9 cellular contexts compared by ENCODE assay signal in genomic region chr5:147464211-147464610, GRCh38. TPM values are rescaled to one million over a fixed set of nuclear protein-coding genes. Genes with fewer than 3 reads are reported as not detected.
DNase-seq lines count a peak whose midpoint lies in the region; ATAC-seq and TF ChIP-seq lines count a peak whose summit lies in the region.
"Had no signal": no experiment of that assay in that cellular context is flagged by ENCODE, and none has a peak within 500 bp of the region (broad histone marks: within the 10 kb centered on the region; RNA-seq: fewer than 3 reads in every experiment).

No MANE protein-coding gene starts in this region.

- peak; percentile 9 for DNase-seq in SIG-M5 treated with dmso at 0.1 percent for 504 hours (lab: John Stamatoyannopoulos, UW; ENCODE audit: unreplicated experiment)
- DNase-seq in SIG-M5 (lab: John Stamatoyannopoulos, UW) = no peak
- peak; percentile 20 for DNase-seq in OCI-LY7 (ENCODE audit: low spot score)
- no peak for DNase-seq in heart left ventricle
- no peak for DNase-seq in upper lobe of left lung
- DNase-seq in T-helper 1 cell = no peak
- DNase-seq: left cardiac atrium had no signal

- POLR2A ChIA-PET in OCI-LY7 (lab: Charles Lee) = no interaction called here

- no peak overlapping the region for H3K4me2 ChIP-seq in OCI-LY7 (ENCODE audit: low read length)

- no peak overlapping the region for H3K27ac ChIP-seq in OCI-LY7 (ENCODE audit: low read depth, low read length, poor library complexity, severe bottlenecking)
- no peak overlapping the region for H3K27ac ChIP-seq in heart left ventricle
- H3K27ac ChIP-seq in upper lobe of left lung = no peak overlapping the region

- no peak for TF ChIP-seq EP300 in upper lobe of left lung (IDR thresholded peaks at IDR 0.05)

- intact Hi-C loops in OCI-LY7 (cut with micrococcal nuclease; ENCODE audit: unreplicated experiment) = loop anchor here (1.0 kb wide), 1 partner anchor 358 kb away; no protein-coding TSS in a partner anchor
- intact Hi-C loops in heart left ventricle (cut with DNase I) = loop anchor here in 4 of 10 donors (1.0 to 5.0 kb wide), 4 partner anchors 33 to 94 kb away; no protein-coding TSS in a partner anchor

- peak; percentile 70 for TF ChIP-seq CTCF in OCI-LY7 (conservative IDR thresholded peaks at IDR 0.05; ENCODE audit: low read length)
- peak in 11 of 12 donors; percentile 30 to 66 (median 42) for TF ChIP-seq CTCF in heart left ventricle (IDR thresholded peaks at IDR 0.05)
- TF ChIP-seq CTCF in upper lobe of left lung (IDR thresholded peaks at IDR 0.05) = peak in 4 of 6 experiments; percentile 29 to 40 (median 33)

- H3K36me3 ChIP-seq in OCI-LY7 (ENCODE audit: insufficient read depth, low read length) (no peaks in the 10 kb centered on the region), heart left ventricle (no peaks in the 10 kb centered on the region), upper lobe of left lung (no peaks in the 10 kb centered on the region)

- H3K9me3 ChIP-seq in OCI-LY7 (ENCODE audit: low read length) = no peaks in the 10 kb centered on the region
- peaks cover 0 to 10% (median 0%) of the 10 kb centered on the region in 12 donors for H3K9me3 ChIP-seq in heart left ventricle
- H3K9me3 ChIP-seq in upper lobe of left lung = no peaks in the 10 kb centered on the region

- H4K20me1 ChIP-seq in OCI-LY7 (ENCODE audit: insufficient read depth, low read length) = no peaks in the 10 kb centered on the region

- H3K4me3 ChIP-seq in OCI-LY7 (ENCODE audit: low read depth, low read length, poor library complexity, severe bottlenecking) = no peak overlapping the region
- no peak overlapping the region for H3K4me3 ChIP-seq in heart left ventricle
- no peak overlapping the region for H3K4me3 ChIP-seq in upper lobe of left lung

- CTCF ChIA-PET in OCI-LY7 (lab: Charles Lee; ENCODE audit: unreplicated experiment) = no interaction called here

- BruUV-seq in OCI-LY7 (replicated peaks; lab: Mats Ljungman, UMichigan) = no TSS peak

- peak in 2 of 4 donors; percentile 27 to 30 for ATAC-seq in heart left ventricle
- ATAC-seq in upper lobe of left lung (ENCODE audit: low FRiP score in 2 of 2) = peak in 1 of 2 donors; percentile 18
- no peak for ATAC-seq in HG02571 (IDR thresholded peaks at IDR 0.05; ENCODE audit: unreplicated experiment)
- ATAC-seq in HG03196 (IDR thresholded peaks at IDR 0.05; ENCODE audit: unreplicated experiment) = no peak

- no peaks in the 10 kb centered on the region for H3K79me2 ChIP-seq in OCI-LY7 (ENCODE audit: insufficient read depth, low read depth, low read length)

- no peaks in the 10 kb centered on the region for H3K9me2 ChIP-seq in OCI-LY7 (ENCODE audit: insufficient read depth, low read length)

- no peaks in the 10 kb centered on the region for H3K4me1 ChIP-seq in OCI-LY7 (ENCODE audit: insufficient read depth, low read length, poor library complexity, severe bottlenecking)
- H3K4me1 ChIP-seq in heart left ventricle = peaks cover 0 to 33% (median 11%) of the 10 kb centered on the region in 12 donors
- H3K4me1 ChIP-seq in upper lobe of left lung = peaks cover 0 to 8% (median 5%) of the 10 kb centered on the region in 4 donors

- H3K27me3 ChIP-seq in heart left ventricle (no peaks in the 10 kb centered on the region), upper lobe of left lung (no peaks in the 10 kb centered on the region)

- H2AFZ ChIP-seq in OCI-LY7 (ENCODE audit: low read length) = no peak overlapping the region

- TF ChIP-seq POLR2A in heart left ventricle (IDR thresholded peaks at IDR 0.05) = no peak
- no peak for TF ChIP-seq POLR2A in upper lobe of left lung (IDR thresholded peaks at IDR 0.05)

- 66 to 76% (median 68%) methylated on average over 5 of the region's 5 CpGs for WGBS in heart left ventricle, 4 donors
- WGBS in upper lobe of left lung, 2 donors = 59 to 68% methylated on average over 5 of the region's 5 CpGs

RNA-seq across cellular contexts. Expression of gene DPYSL3, which starts 45.7 kb away (rescaled TPM):
- 0.70 TPM in 1 of 2 replicates, not detected in the other for total RNA-seq in OCI-LY7 (2014; rRNA removed; shearing (Covaris generic))
- total RNA-seq in OCI-LY7 (2022) = not detected in 2 replicates
- 10 to 100 TPM; 13.7 to 54.7 (median 25.0) TPM for total RNA-seq in heart left ventricle
- 10 to 100 TPM in 1 of 2 donors, 1 to 10 TPM in 1; 7.9 to 20.6 TPM for polyA plus RNA-seq in heart left ventricle
- 10 to 100 TPM; 24.4 to 85.1 (median 40.6) TPM for total RNA-seq in upper lobe of left lung

Comparison
In these comparisons a context has a peak if more than half of its experiments do, and no peak if none do; other contexts are left out.
1. DNase-seq: peak in SIG-M5 treated with dmso at 0.1 percent for 504 hours (single experiment) and OCI-LY7 (single experiment); none in SIG-M5 (single experiment), heart left ventricle (0 of 5), upper lobe of left lung (0 of 2) and T-helper 1 cell (0 of 5).
2. RNA of gene DPYSL3, which starts 45.7 kb away (total RNA-seq): 24.4 to 85.1 TPM in upper lobe of left lung and 13.7 to 54.7 TPM in heart left ventricle; 0.70 TPM in OCI-LY7; every median in the first group is over 4 times any median in the second.
3. Peak in every context shown above with its lines, with median percentiles within 50 percentile points of each other: CTCF ChIP-seq.